ENCODE assay signal across 15 cellular contexts in the genomic region with DNA sequence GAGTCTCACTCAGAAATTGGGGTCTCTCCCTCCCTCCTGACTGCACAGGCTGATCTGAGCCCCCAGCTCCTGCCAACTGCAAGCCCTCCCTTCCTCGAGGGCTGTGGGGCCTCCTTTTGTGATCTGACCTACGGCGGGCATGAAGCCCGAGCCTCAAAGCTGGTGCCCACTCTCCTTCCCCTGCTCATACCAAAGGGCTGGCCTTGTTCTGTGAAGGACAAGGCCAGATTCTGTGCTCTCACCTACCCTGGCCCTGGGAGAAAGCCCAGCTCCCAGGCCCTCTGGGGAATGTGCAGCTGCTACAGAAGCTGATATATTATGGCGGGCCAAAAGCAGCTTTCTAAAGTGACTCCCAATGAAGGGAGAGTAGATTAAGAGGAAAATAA. TPM values are rescaled to one million over a fixed set of nuclear protein-coding genes. Genes with fewer than 3 reads are reported as not detected.
A peak's percentile ranks its signal among the peaks of the same experiment; 100 is the strongest.
DNase-seq lines count a peak whose midpoint lies in the region; ATAC-seq and TF ChIP-seq lines count a peak whose summit lies in the region.
"Had no signal": no experiment of that assay in that cellular context is flagged by ENCODE, and none has a peak within 500 bp of the region (broad histone marks: within the 10 kb centered on the region; RNA-seq: fewer than 3 reads in every experiment).

No MANE protein-coding gene starts in this region.

- 77 to 79% methylated on average over 5 of the region's 5 CpGs for whole genome bisulfite sequencing in aorta, 2 donors

- peak overlapping the region; percentile 100 for H3K27ac Mint-ChIP-seq in activated T-cell treated with anti-CD3 and anti-CD28 coated beads, Interleukin-2, amount 50 U/mL, for 24 hours
- peak overlapping the region; percentile 98 for H3K27ac Mint-ChIP-seq in T-helper 17 cell
- H3K27ac Mint-ChIP-seq in glutamatergic neuron (ENCODE audit: unreplicated experiment) = peak overlapping the region; percentile 62
- peak overlapping the region; percentile 48 for H3K27ac Mint-ChIP-seq in stimulated activated naive B cell treated with anti-CD40 and anti-IgM and Interleukin-4, amounts not matched to agents 10 μg/mL and 1 μg/mL and 100 μg/mL, for 72 hours

- DNase-seq in activated T-cell treated with anti-CD3 and anti-CD28 coated beads, Interleukin-2, amount 50 U/mL, for 24 hours = no peak
- no peak for DNase-seq in activated T-cell treated with anti-CD3 and anti-CD28 coated beads, Interleukin-2, amount 50 U/mL, for 48 hours
- DNase-seq in T-helper 17 cell (no peak), glutamatergic neuron (no peak), 8988T (no peak), omental fat pad (ENCODE audit: low spot score) (no peak), aorta (no peak)
- DNase-seq in stimulated activated naive B cell treated with anti-CD40 and anti-IgM and Interleukin-4, amounts not matched to agents 10 μg/mL and 1 μg/mL and 100 μg/mL, for 72 hours = no peak
- DNase-seq: NCI-H226, testis had no signal

- no peaks in the 10 kb centered on the region for H3K27me3 Mint-ChIP-seq in activated T-cell treated with anti-CD3 and anti-CD28 coated beads, Interleukin-2, amount 50 U/mL, for 24 hours
- no peaks in the 10 kb centered on the region for H3K27me3 Mint-ChIP-seq in T-helper 17 cell
- peaks cover 10% of the 10 kb centered on the region for H3K27me3 Mint-ChIP-seq in glutamatergic neuron (ENCODE audit: unreplicated experiment)
- H3K27me3 Mint-ChIP-seq in stimulated activated naive B cell treated with anti-CD40 and anti-IgM and Interleukin-4, amounts not matched to agents 10 μg/mL and 1 μg/mL and 100 μg/mL, for 72 hours = no peaks in the 10 kb centered on the region

- peaks cover 15 to 49% of the 10 kb centered on the region in 2 donors for H3K36me3 ChIP-seq in aorta (ENCODE audit: control insufficient read depth in 1 of 2, insufficient read depth in 2 of 2, low read length in 1 of 2)

- no peak overlapping the region for H3K4me3 ChIP-seq in aorta (ENCODE audit: low read length in 2 of 2)
- H3K4me3 ChIP-seq: testis had no signal

- peaks cover 100% of the 10 kb centered on the region for H3K36me3 Mint-ChIP-seq in activated T-cell treated with anti-CD3 and anti-CD28 coated beads, Interleukin-2, amount 50 U/mL, for 24 hours (ENCODE audit: low read depth)
- peaks cover 12% of the 10 kb centered on the region for H3K36me3 Mint-ChIP-seq in T-helper 17 cell (ENCODE audit: low read depth)
- H3K36me3 Mint-ChIP-seq in glutamatergic neuron (ENCODE audit: unreplicated experiment) = peaks cover 4% of the 10 kb centered on the region
- peaks cover 68 to 82% of the 10 kb centered on the region in 2 donors for H3K36me3 Mint-ChIP-seq in stimulated activated naive B cell treated with anti-CD40 and anti-IgM and Interleukin-4, amounts not matched to agents 10 μg/mL and 1 μg/mL and 100 μg/mL, for 72 hours

- intact Hi-C loops in aorta (cut with DNase I) = no loop called here

- no peaks in the 10 kb centered on the region for H3K4me1 ChIP-seq in aorta (ENCODE audit: control insufficient read depth in 1 of 2, insufficient read depth in 2 of 2, low read length in 2 of 2)

- H3K27ac ChIP-seq in aorta (ENCODE audit: low read depth in 1 of 2, low read length in 2 of 2) = no peak overlapping the region
- H3K27ac ChIP-seq: HL-60, parathyroid adenoma had no signal

- no peaks in the 10 kb centered on the region for H3K9me3 Mint-ChIP-seq in activated T-cell treated with anti-CD3 and anti-CD28 coated beads, Interleukin-2, amount 50 U/mL, for 24 hours
- H3K9me3 Mint-ChIP-seq in glutamatergic neuron (ENCODE audit: unreplicated experiment) = peaks cover 6% of the 10 kb centered on the region
- H3K9me3 Mint-ChIP-seq in stimulated activated naive B cell treated with anti-CD40 and anti-IgM and Interleukin-4, amounts not matched to agents 10 μg/mL and 1 μg/mL and 100 μg/mL, for 72 hours = no peaks in the 10 kb centered on the region
- H3K9me3 Mint-ChIP-seq: activated naive CD4-positive, alpha-beta T cell treated with anti-CD3 and anti-CD28 coated beads, Interleukin-2, amount 50 U/mL, for 72 hours had no signal

- H3K27me3 ChIP-seq in aorta (ENCODE audit: control insufficient read depth in 1 of 2, insufficient read depth in 2 of 2, low read length in 1 of 2) = no peaks in the 10 kb centered on the region
- H3K27me3 ChIP-seq: testis had no signal

- ATAC-seq in T-helper 17 cell (no peak), omental fat pad (ENCODE audit: low FRiP score) (no peak), aorta (ENCODE audit: low FRiP score) (no peak)
- ATAC-seq in stimulated activated naive B cell treated with anti-CD40 and anti-IgM and Interleukin-4, amounts not matched to agents 10 μg/mL and 1 μg/mL and 100 μg/mL, for 72 hours (replicated peaks) = no peak
- ATAC-seq: activated naive CD4-positive, alpha-beta T cell treated with anti-CD3 and anti-CD28 coated beads, Interleukin-2, amount 50 U/mL, for 72 hours had no signal

- H3K4me3 Mint-ChIP-seq in activated T-cell treated with anti-CD3 and anti-CD28 coated beads, Interleukin-2, amount 50 U/mL, for 24 hours = peak overlapping the region; percentile 30
- H3K4me3 Mint-ChIP-seq in T-helper 17 cell (peak overlapping the region; percentile 33), glutamatergic neuron (ENCODE audit: unreplicated experiment) (no peak overlapping the region)
- H3K4me3 Mint-ChIP-seq in stimulated activated naive B cell treated with anti-CD40 and anti-IgM and Interleukin-4, amounts not matched to agents 10 μg/mL and 1 μg/mL and 100 μg/mL, for 72 hours = no peak overlapping the region

- H3K9me3 ChIP-seq in T-helper 17 cell (ENCODE audit: control insufficient read depth, low read length, poor library complexity, severe bottlenecking) = no peaks in the 10 kb centered on the region
- H3K9me3 ChIP-seq in aorta (ENCODE audit: control insufficient read depth, low read length) = no peaks in the 10 kb centered on the region
- H3K9me3 ChIP-seq: testis had no signal

- TF ChIP-seq CTCF in glutamatergic neuron (IDR thresholded peaks at IDR 0.05; ENCODE audit: partially characterized antibody, unreplicated experiment) (no peak), omental fat pad (IDR thresholded peaks at IDR 0.05) (no peak)

- H3K4me1 Mint-ChIP-seq in activated T-cell treated with anti-CD3 and anti-CD28 coated beads, Interleukin-2, amount 50 U/mL, for 24 hours (ENCODE audit: low read depth) = peaks cover 83% of the 10 kb centered on the region
- H3K4me1 Mint-ChIP-seq in T-helper 17 cell = peaks cover 45% of the 10 kb centered on the region
- no peaks in the 10 kb centered on the region for H3K4me1 Mint-ChIP-seq in glutamatergic neuron (ENCODE audit: low read depth, unreplicated experiment)
- H3K4me1 Mint-ChIP-seq in stimulated activated naive B cell treated with anti-CD40 and anti-IgM and Interleukin-4, amounts not matched to agents 10 μg/mL and 1 μg/mL and 100 μg/mL, for 72 hours = peaks cover 42 to 65% of the 10 kb centered on the region in 2 donors

RNA-seq across cellular contexts. Expression of a gene that starts 9.0 kb away (rescaled TPM):
- total RNA-seq in T-helper 17 cell (10 to 100 TPM; 75.5 to 95.8 TPM), glutamatergic neuron (ENCODE audit: unreplicated experiment) (77.8 TPM), omental fat pad (100 to 1,000 TPM; 101 to 145 (median 128) TPM), aorta (10 to 100 TPM; 92.2 to 95.1 TPM)
- polyA plus RNA-seq in aorta = 100 to 1,000 TPM; 139 to 190 TPM

RNA-seq across cellular contexts. Expression of a gene that starts 9.2 kb away (rescaled TPM):
- total RNA-seq in T-helper 17 cell (100 to 1,000 TPM; 477 to 480 TPM), glutamatergic neuron (ENCODE audit: unreplicated experiment) (371 TPM), omental fat pad (100 to 1,000 TPM; 138 to 180 (median 169) TPM), aorta (100 to 1,000 TPM; 220 TPM)
- polyA plus RNA-seq in aorta = 100 to 1,000 TPM in 1 of 2 donors, 10 to 100 TPM in 1; 83.3 to 150 TPM

RNA-seq across cellular contexts. Expression of a gene that starts 27.8 kb away (rescaled TPM):
- total RNA-seq in T-helper 17 cell (1 to 10 TPM; 1.7 to 2.4 TPM), glutamatergic neuron (ENCODE audit: unreplicated experiment) (not detected), omental fat pad (1 to 10 TPM in 1 of 4 donors, under 1 TPM in 1, not detected in 2; 0.46 to 1.6 TPM), aorta (1 to 10 TPM in 1 of 2 donors, under 1 TPM in 1; 0.51 to 2.9 TPM)
- polyA plus RNA-seq in aorta = 100 to 1,000 TPM in 1 of 2 donors, 1 to 10 TPM in 1; 9.1 to 544 TPM
- total RNA-seq: RPMI7951 had no signal

RNA-seq across cellular contexts. Expression of a gene that starts 37.5 kb away (rescaled TPM):
- total RNA-seq in T-helper 17 cell (10 to 100 TPM; 46.0 to 50.6 TPM), glutamatergic neuron (ENCODE audit: unreplicated experiment) (2.7 TPM), omental fat pad (10 to 100 TPM in 1 of 4 donors, 1 to 10 TPM in 3; 5.3 to 10.4 (median 7.1) TPM), aorta (1 to 10 TPM; 3.3 to 5.7 TPM)
- 1 to 10 TPM; 1.8 to 5.4 TPM for polyA plus RNA-seq in aorta

RNA-seq across cellular contexts. Expression of a gene that starts 51.6 kb away (rescaled TPM):
- not detected for total RNA-seq in T-helper 17 cell
- not detected for total RNA-seq in glutamatergic neuron (ENCODE audit: unreplicated experiment)
- not detected for total RNA-seq in omental fat pad
- total RNA-seq in aorta = not detected
- polyA plus RNA-seq in aorta = not detected
- total RNA-seq: activated naive CD4-positive, alpha-beta T cell treated with anti-CD3 and anti-CD28 coated beads, Interleukin-2, amount 50 U/mL, for 72 hours; liver; RPMI7951 had no signal

Comparison
In these comparisons a context has a peak if more than half of its experiments do, and no peak if none do; other contexts are left out.
1. H3K27ac Mint-ChIP-seq: peak in every context shown above with its lines; median percentile 100 in activated T-cell treated with anti-CD3 and anti-CD28 coated beads, Interleukin-2, amount 50 U/mL, for 24 hours; 98 in T-helper 17 cell; 62 in glutamatergic neuron; 48 in stimulated activated naive B cell treated with anti-CD40 and anti-IgM and Interleukin-4, amounts not matched to agents 10 μg/mL and 1 μg/mL and 100 μg/mL, for 72 hours.
2. H3K4me3 Mint-ChIP-seq: peak in activated T-cell treated with anti-CD3 and anti-CD28 coated beads, Interleukin-2, amount 50 U/mL, for 24 hours (single experiment) and T-helper 17 cell (single experiment); none in glutamatergic neuron (single experiment) and stimulated activated naive B cell treated with anti-CD40 and anti-IgM and Interleukin-4, amounts not matched to agents 10 μg/mL and 1 μg/mL and 100 μg/mL, for 72 hours (0 of 2).